ENCODE assay signal across 19 cellular contexts in the genomic region with DNA sequence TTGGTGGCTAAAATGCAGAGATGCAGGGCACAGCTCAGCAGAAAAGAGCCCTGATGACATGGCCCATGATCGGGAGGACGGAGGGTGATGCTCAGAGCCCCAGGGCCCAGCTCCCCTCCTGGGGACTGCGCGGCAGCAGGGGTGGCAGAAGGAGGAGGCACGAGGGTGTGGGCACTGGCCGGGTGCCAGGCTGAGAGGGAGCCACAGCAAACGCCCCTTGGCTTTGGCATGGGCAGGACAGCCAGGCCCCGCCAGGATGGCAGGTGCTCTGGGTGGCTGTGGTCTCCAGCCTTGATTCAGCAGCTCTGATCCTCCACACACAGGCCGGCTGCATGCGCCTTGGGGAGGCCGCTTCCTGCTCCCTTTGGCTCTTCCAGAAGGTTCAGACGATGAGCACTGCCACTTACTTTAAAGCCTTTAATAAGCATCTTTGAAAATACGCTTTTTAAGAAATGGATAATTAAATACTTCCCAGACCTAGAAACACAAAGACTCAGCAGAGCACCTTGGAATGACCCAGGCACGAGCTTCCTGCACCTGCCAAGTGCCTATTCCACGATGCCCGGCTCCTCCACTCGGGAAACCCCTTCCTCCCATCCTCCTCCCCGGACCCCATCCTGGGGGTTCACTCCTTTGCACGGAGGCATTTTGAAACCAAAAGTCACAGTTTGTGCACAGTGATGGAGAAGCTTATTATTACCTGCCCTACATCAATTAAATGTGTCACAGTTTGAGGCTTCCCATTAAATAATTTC.
DNase-seq lines count a peak whose midpoint lies in the region; ATAC-seq and TF ChIP-seq lines count a peak whose summit lies in the region.
"Had no signal": no experiment of that assay in that cellular context is flagged by ENCODE, and none has a peak within 500 bp of the region (broad histone marks: within the 10 kb centered on the region; RNA-seq: fewer than 3 reads in every experiment).

No MANE protein-coding gene starts in this region.

- H4K20me1 ChIP-seq in H9 (ENCODE audit: control insufficient read depth, insufficient read depth, insufficient read length): no peaks in the 10 kb centered on the region

- H3T11ph ChIP-seq in H9 (ENCODE audit: low read length): no peak overlapping the region

- H3K9ac ChIP-seq in H9 (ENCODE audit: extremely low read depth, insufficient read length, low read length): no peak overlapping the region

- H3K4me2 ChIP-seq in H9 (ENCODE audit: insufficient read depth, insufficient read length, low read length): no peak overlapping the region

- WGBS in H9 (ENCODE audit: extremely low coverage, insufficient read length, low lambda C conversion rate): no CpG with 5 or more reads among the region's 19 CpGs

- no peaks in the 10 kb centered on the region for H3K23me2 ChIP-seq in H9 (ENCODE audit: insufficient read length, low read depth, low read length, poor library complexity, severe bottlenecking)

- no peak overlapping the region for H4K5ac ChIP-seq in H9 (ENCODE audit: insufficient read length, low read depth, low read length)

- H2BK12ac ChIP-seq in H9 (ENCODE audit: insufficient read length, low read depth, low read length): no peak overlapping the region

- H3K18ac ChIP-seq in H9 (ENCODE audit: insufficient read length, low read depth, low read length): peak overlapping the region; percentile 9

- H3K36me3 Mint-ChIP-seq in H9 (ENCODE audit: insufficient read depth in 1 of 3, low read depth in 3 of 3): no peaks in the 10 kb centered on the region; a peak in 1 of 7 replicates
- H3K36me3 Mint-ChIP-seq: CD4-positive, CD25-positive, alpha-beta regulatory T cell had no signal

- H3K56ac ChIP-seq in H9 (ENCODE audit: insufficient read length, low read depth, low read length): no peak overlapping the region

- no peak overlapping the region for H3K27ac Mint-ChIP-seq in H9
- H3K27ac Mint-ChIP-seq: B cell; CD4-positive, CD25-positive, alpha-beta regulatory T cell had no signal

- H3K4ac ChIP-seq in H9 (ENCODE audit: low read depth, low read length): no peak overlapping the region

- H2BK20ac ChIP-seq in H9 (ENCODE audit: low read depth, low read length, poor library complexity, severe bottlenecking): no peak overlapping the region

- DNase-seq in activated effector memory CD4-positive, alpha-beta T cell treated with anti-CD3 and anti-CD28 coated beads, Interleukin-2, amount 50 U/mL, for 16 hours: peak; percentile 45
- no peak for DNase-seq in activated effector memory CD4-positive, alpha-beta T cell treated with Interleukin-2 at 50 U/mL for 16 hours
- peak; percentile 18 for DNase-seq in H9
- DNase-seq in mesenteric fat pad (ENCODE audit: low spot score): peak; percentile 77
- DNase-seq in upper lobe of right lung: peak; percentile 59
- no peak for DNase-seq in nucleus accumbens (lab: John Stamatoyannopoulos, UW)
- DNase-seq: CD4-positive, CD25-positive, alpha-beta regulatory T cell; DMS 273 treated with DMSO at 0.1 percent for 48 hours; KG1; NCI-H1092; NCI-H1436; NCI-H187 treated with DMSO at 0.1 percent for 48 hours; NCI-H2107; NK-92 treated with Interleukin-12 subunit alpha and Interleukin-12 subunit beta, amount 100 ng/mL, for 24 hours; SIG-M5 had no signal

- no peaks in the 10 kb centered on the region for H3K79me1 ChIP-seq in H9 (ENCODE audit: insufficient read depth, low read depth, low read length, poor library complexity, severe bottlenecking)

- H4K91ac ChIP-seq in H9 (ENCODE audit: insufficient read length, low read depth, low read length): no peak overlapping the region

- no peaks in the 10 kb centered on the region for H3K9me3 Mint-ChIP-seq in H9
- H3K9me3 Mint-ChIP-seq: CD4-positive, CD25-positive, alpha-beta regulatory T cell had no signal

- no peak overlapping the region for H2BK120ac ChIP-seq in H9 (ENCODE audit: low read depth, low read length, poor library complexity, severe bottlenecking)

- H3K4me3 ChIP-seq in upper lobe of right lung: no peak overlapping the region

- intact Hi-C loops in upper lobe of right lung (cut with DNase I): no loop called here

- peaks cover 24% of the 10 kb centered on the region for H3K27me3 Mint-ChIP-seq in H9 (ENCODE audit: low read depth)

- no peak overlapping the region for H2AFZ ChIP-seq in H9 (ENCODE audit: low read length)

- H3K27ac ChIP-seq in H9 (ENCODE audit: insufficient read length, low read depth, low read length) (no peak overlapping the region), upper lobe of right lung (no peak overlapping the region)
- H3K27ac ChIP-seq: RWPE1 had no signal

- no peak overlapping the region for H3K4me3 Mint-ChIP-seq in H9
- H3K4me3 Mint-ChIP-seq: B cell; CD4-positive, CD25-positive, alpha-beta regulatory T cell had no signal

- H3K23ac ChIP-seq in H9 (ENCODE audit: insufficient read length, low read depth, low read length): no peak overlapping the region

- H2BK15ac ChIP-seq in H9 (ENCODE audit: low read depth, low read length): no peak overlapping the region

- H3K9me3 ChIP-seq in H9 (ENCODE audit: control insufficient read depth, low read depth, low read length): no peaks in the 10 kb centered on the region
- H3K9me3 ChIP-seq in upper lobe of right lung: no peaks in the 10 kb centered on the region

- peaks cover 5 to 8% of the 10 kb centered on the region in 2 experiments; a peak in 3 of 4 replicates for H3K4me1 Mint-ChIP-seq in H9
- H3K4me1 Mint-ChIP-seq: B cell; CD4-positive, CD25-positive, alpha-beta regulatory T cell had no signal

- TF ChIP-seq CTCF in H9 (conservative IDR thresholded peaks at IDR 0.05) (no peak), upper lobe of right lung (IDR thresholded peaks at IDR 0.05) (no peak)

- no peaks in the 10 kb centered on the region for H3K27me3 ChIP-seq in H9 (ENCODE audit: insufficient read depth, low read length)
- peaks cover 24% of the 10 kb centered on the region for H3K27me3 ChIP-seq in upper lobe of right lung

- H3K79me2 ChIP-seq in H9 (ENCODE audit: insufficient read depth, low read length): no peaks in the 10 kb centered on the region

- no peak overlapping the region for H3K14ac ChIP-seq in H9 (ENCODE audit: insufficient read depth, low read length)

- ATAC-seq in upper lobe of right lung: no peak
- no peak for ATAC-seq in HG03025 (IDR thresholded peaks at IDR 0.05; ENCODE audit: low FRiP score, unreplicated experiment)
- ATAC-seq: SK-N-SH treated with all-trans-retinoic acid at 6 μM for 48 hours had no signal

- no peak overlapping the region for H4K8ac ChIP-seq in H9 (replicated peaks; ENCODE audit: insufficient read length, low read depth, low read length)

- H2AK5ac ChIP-seq in H9 (ENCODE audit: insufficient read length, low read length): no peak overlapping the region

- H2BK5ac ChIP-seq in H9 (ENCODE audit: insufficient read length, low read length): no peak overlapping the region

- no peaks in the 10 kb centered on the region for H3K36me3 ChIP-seq in upper lobe of right lung

- no peaks in the 10 kb centered on the region for H3K4me1 ChIP-seq in H9 (ENCODE audit: insufficient read depth, low read length)
- no peaks in the 10 kb centered on the region for H3K4me1 ChIP-seq in upper lobe of right lung

Comparison
In these comparisons a context has a peak if more than half of its experiments do, and no peak if none do; other contexts are left out.
1. DNase-seq: peak in activated effector memory CD4-positive, alpha-beta T cell treated with anti-CD3 and anti-CD28 coated beads, Interleukin-2, amount 50 U/mL, for 16 hours (single experiment), H9 (single experiment), mesenteric fat pad (single experiment) and upper lobe of right lung (single experiment); none in activated effector memory CD4-positive, alpha-beta T cell treated with Interleukin-2 at 50 U/mL for 16 hours (single experiment) and nucleus accumbens (0 of 56).